Comparison of ENCODE assay signal across 1 cellular context in genomic region chr1:86913896-86914634, GRCh38.
TF ChIP-seq lines count a peak whose summit lies in the region.

Gene SELENOF (minus strand): TSS chr1:86914126. CDS start chr1:86914111, 15 bp downstream.

TF ChIP-seq in WTC11, 78 proteins besides CTCF, POLR2A, EP300 and RAD21 (continued from another document):
- TF ChIP-seq ZSCAN18 (CRISPR knock-in tag; IDR thresholded peaks at IDR 0.05) (no peak), FOXJ3 (CRISPR knock-in tag; IDR thresholded peaks at IDR 0.05; ENCODE audit: borderline replicate concordance) (no peak), ZNF512 (CRISPR knock-in tag; IDR thresholded peaks at IDR 0.05; ENCODE audit: borderline replicate concordance) (no peak), PRRX2 (CRISPR knock-in tag; IDR thresholded peaks at IDR 0.05) (no peak), NR2C2 (CRISPR knock-in tag; IDR thresholded peaks at IDR 0.05) (no peak), MLX (CRISPR knock-in tag; IDR thresholded peaks at IDR 0.05) (no peak), SMAD4 (CRISPR knock-in tag; IDR thresholded peaks at IDR 0.05) (no peak), EMX1 (CRISPR knock-in tag; IDR thresholded peaks at IDR 0.05) (no peak), USF2 (CRISPR knock-in tag; IDR thresholded peaks at IDR 0.05) (no peak), ZNF532 (CRISPR knock-in tag; IDR thresholded peaks at IDR 0.05; ENCODE audit: borderline replicate concordance) (no peak)
